Comparison of ENCODE assay signal across 9 cellular contexts in genomic region chr9:7976167-7976755, GRCh38.
DNase-seq lines count a peak whose midpoint lies in the region; ATAC-seq and TF ChIP-seq lines count a peak whose summit lies in the region.
"Had no signal": no experiment of that assay in that cellular context is flagged by ENCODE, and none has a peak within 500 bp of the region (broad histone marks: within the 10 kb centered on the region; RNA-seq: fewer than 3 reads in every experiment).

No MANE protein-coding gene starts in this region.

- no peaks in the 10 kb centered on the region for H3K4me1 ChIP-seq in ascending aorta

- peak; percentile 79 for DNase-seq in GM06990 (ENCODE audit: extremely low read depth, insufficient read length)
- peak; percentile 87 for DNase-seq in KBM-7
- DNase-seq in activated CD8-positive, alpha-beta memory T cell treated with anti-CD3 and anti-CD28 coated beads, Interleukin-2, amount 50 U/mL, for 4 hours = peak; percentile 23
- peak; percentile 65 for DNase-seq in renal cortical epithelial cell (ENCODE audit: low read depth)
- DNase-seq in NCI-H446 treated with DMSO at 0.1 percent for 48 hours (lab: John Stamatoyannopoulos, UW) = no peak
- DNase-seq in ascending aorta (ENCODE audit: low spot score in 2 of 2) = no peak
- no peak for DNase-seq in NCI-H128 (lab: John Stamatoyannopoulos, UW; ENCODE audit: unreplicated experiment)

- TF ChIP-seq CTCF in GM06990 (IDR thresholded peaks at IDR 0.05; ENCODE audit: insufficient read depth, low read length, poor library complexity, severe bottlenecking) (no peak), ascending aorta (IDR thresholded peaks at IDR 0.05) (no peak)

- H3K27ac ChIP-seq in ascending aorta = no peak overlapping the region
- H3K27ac ChIP-seq: epithelial cell of prostate had no signal

- ATAC-seq in GM21528 (IDR thresholded peaks at IDR 0.05; ENCODE audit: low FRiP score, unreplicated experiment) = peak; percentile 99

- in situ Hi-C loops in KBM-7 (cut with MboI; ENCODE audit: low pct_unique_long_range_greater_than_20kb, low sequenced_read_pairs) = no loop called here

- H3K27me3 ChIP-seq in GM06990 (replicated peaks; ENCODE audit: control insufficient read depth, insufficient read depth, low read length) (no peaks in the 10 kb centered on the region), ascending aorta (no peaks in the 10 kb centered on the region)

- H3K36me3 ChIP-seq in GM06990 (ENCODE audit: control insufficient read depth, insufficient read depth, low read length) = no peaks in the 10 kb centered on the region
- H3K36me3 ChIP-seq in ascending aorta = no peaks in the 10 kb centered on the region

- intact Hi-C loops in ascending aorta (cut with DNase I) = no loop called here

- H3K4me3 ChIP-seq in GM06990 (replicated peaks; ENCODE audit: low read depth, low read length) (no peak overlapping the region), ascending aorta (no peak overlapping the region)

- H3K9me3 ChIP-seq in ascending aorta = no peaks in the 10 kb centered on the region

Comparison
In these comparisons a context has a peak if more than half of its experiments do, and no peak if none do; other contexts are left out.
1. DNase-seq: peak in GM06990 (single experiment), KBM-7 (single experiment), activated CD8-positive, alpha-beta memory T cell treated with anti-CD3 and anti-CD28 coated beads, Interleukin-2, amount 50 U/mL, for 4 hours (single experiment) and renal cortical epithelial cell (single experiment); none in NCI-H446 treated with DMSO at 0.1 percent for 48 hours (single experiment), ascending aorta (0 of 2) and NCI-H128 (single experiment).